Comparison of ENCODE assay signal across 22 cellular contexts in genomic region chr10:3791974-3792633, GRCh38. TPM values are rescaled to one million over a fixed set of nuclear protein-coding genes. Genes with fewer than 3 reads are reported as not detected.
DNase-seq lines count a peak whose midpoint lies in the region; ATAC-seq, FAIRE-seq and TF ChIP-seq lines count a peak whose summit lies in the region.
"Had no signal": no experiment of that assay in that cellular context is flagged by ENCODE, and none has a peak within 500 bp of the region (broad histone marks: within the 10 kb centered on the region; RNA-seq: fewer than 3 reads in every experiment).

No MANE protein-coding gene starts in this region.

- FAIRE-seq in K562 (lab: Jason Lieb, UNC), result no peak

- H3K56ac ChIP-seq in IMR-90 (ENCODE audit: extremely low read depth, insufficient read depth, low read length), result no peak overlapping the region

- TF ChIP-seq EP300 in SK-N-SH (IDR thresholded peaks at IDR 0.05; ENCODE audit: borderline replicate concordance in 1 of 2, low read depth in 1 of 2, low read length in 1 of 2), result no peak
- TF ChIP-seq EP300 in K562 (IDR thresholded peaks at IDR 0.05; ENCODE audit: low read length), result no peak

- H3K79me1 ChIP-seq in IMR-90 (ENCODE audit: low read depth in 1 of 2, low read length in 2 of 2), result no peaks in the 10 kb centered on the region

- H3K79me2 ChIP-seq in SK-N-SH (ENCODE audit: insufficient read depth), result no peaks in the 10 kb centered on the region
- H3K79me2 ChIP-seq in K562 (ENCODE audit: control insufficient read depth, insufficient read depth, low read length), result no peaks in the 10 kb centered on the region
- no peaks in the 10 kb centered on the region for H3K79me2 ChIP-seq in osteoblast (ENCODE audit: insufficient read depth, low read length)

- H3K9ac ChIP-seq in SK-N-SH (no peak overlapping the region), IMR-90 (ENCODE audit: low read depth, low read length) (no peak overlapping the region), K562 (ENCODE audit: insufficient read depth in 1 of 2, low read depth in 2 of 2, low read length in 2 of 2) (no peak overlapping the region)

- intact Hi-C loops in IMR-90 (cut with micrococcal nuclease) (no loop called here), K562 (cut with micrococcal nuclease) (no loop called here)

- BruUV-seq in IMR-90 (replicated peaks; lab: Mats Ljungman, UMichigan) (no TSS peak), K562 (replicated peaks; lab: Mats Ljungman, UMichigan) (no TSS peak)

- no peak overlapping the region for H2BK20ac ChIP-seq in IMR-90 (ENCODE audit: low read depth, low read length)

- H2AK9ac ChIP-seq in IMR-90 (replicated peaks; ENCODE audit: low read depth, low read length, poor library complexity), result no peak overlapping the region

- H3K36me3 ChIP-seq in SK-N-SH (replicated peaks in 1 of 2; ENCODE audit: control insufficient read depth in 1 of 2, insufficient read depth in 2 of 2, low read length in 1 of 2) (no peaks in the 10 kb centered on the region), IMR-90 (ENCODE audit: control insufficient read depth, insufficient read depth, low read length) (no peaks in the 10 kb centered on the region), K562 (ENCODE audit: control insufficient read depth, insufficient read depth, low read length) (no peaks in the 10 kb centered on the region), osteoblast (ENCODE audit: insufficient read depth, low read length) (no peaks in the 10 kb centered on the region)
- H3K36me3 ChIP-seq: cardiac muscle cell, left ventricle myocardium inferior, WERI-Rb-1 had no signal

- no peak overlapping the region; the same call in 1 of the 2 replicates for H3K14ac ChIP-seq in IMR-90 (replicated peaks; ENCODE audit: low read depth, low read length)

- H3K9me3 ChIP-seq in SK-N-SH (no peaks in the 10 kb centered on the region), IMR-90 (ENCODE audit: control insufficient read depth, insufficient read depth, low read length) (peaks cover 10% of the 10 kb centered on the region), K562 (replicated peaks; ENCODE audit: control insufficient read depth, insufficient read depth, low read depth, low read length) (no peaks in the 10 kb centered on the region), osteoblast (ENCODE audit: low read depth, low read length) (no peaks in the 10 kb centered on the region)

- H2AK5ac ChIP-seq in IMR-90 (ENCODE audit: low read depth, low read length), result no peak overlapping the region

- H3K4me1 ChIP-seq in SK-N-SH (ENCODE audit: control insufficient read depth in 1 of 2, insufficient read depth in 2 of 2, low read depth in 1 of 2, low read length in 1 of 2) (no peaks in the 10 kb centered on the region), IMR-90 (ENCODE audit: control insufficient read depth, insufficient read depth, low read length) (no peaks in the 10 kb centered on the region), K562 (replicated peaks in 1 of 2; ENCODE audit: control insufficient read depth in 2 of 2, insufficient read depth in 2 of 2, low read length in 2 of 2) (peaks cover 0 to 2% of the 10 kb centered on the region in 2 experiments; a peak in 1 of 5 replicates), osteoblast (ENCODE audit: insufficient read depth, low read length) (peaks cover 5% of the 10 kb centered on the region)

- no peak for TF ChIP-seq POLR2A in IMR-90 (IDR thresholded peaks at IDR 0.05; ENCODE audit: low read depth, low read length)
- no peak for TF ChIP-seq POLR2A in K562 (conservative IDR thresholded peaks at IDR 0.05)

- H3K9me1 ChIP-seq in IMR-90 (ENCODE audit: insufficient read depth, low read length), result no peaks in the 10 kb centered on the region
- H3K9me1 ChIP-seq in K562 (ENCODE audit: control insufficient read depth, insufficient read depth, low read length), result no peaks in the 10 kb centered on the region

- H4K8ac ChIP-seq in IMR-90 (ENCODE audit: low read depth in 2 of 2, low read length in 2 of 2), result no peak overlapping the region

- H3K27me3 ChIP-seq in SK-N-SH (ENCODE audit: insufficient read depth) (no peaks in the 10 kb centered on the region), IMR-90 (ENCODE audit: control insufficient read depth, insufficient read depth, low read length) (no peaks in the 10 kb centered on the region), K562 (ENCODE audit: control insufficient read depth in 2 of 2, insufficient read depth in 2 of 2, low read length in 2 of 2) (no peaks in the 10 kb centered on the region), osteoblast (ENCODE audit: insufficient read depth, low read length) (no peaks in the 10 kb centered on the region)
- H3K27me3 ChIP-seq: cardiac muscle cell had no signal

- dilution Hi-C loops in IMR-90 (cut with HindIII; ENCODE audit: low sequenced_read_pairs, unreplicated experiment), result no loop called here

- peaks cover 7% of the 10 kb centered on the region for H3F3A ChIP-seq in SK-N-SH (replicated peaks; ENCODE audit: insufficient read depth)

- no peak for DNase-seq in SK-N-SH
- peak; percentile 20 for DNase-seq in IMR-90
- DNase-seq in K562 (ENCODE audit: extremely low read depth in 1 of 4, low spot score in 3 of 4), result no peak
- peak; percentile 84 for DNase-seq in osteoblast (ENCODE audit: insufficient read length, low spot score, missing footprints)
- no peak for DNase-seq in GM13976 (ENCODE audit: low spot score)
- no peak for DNase-seq in mucosa of gallbladder (ENCODE audit: low spot score)
- DNase-seq: activated naive CD4-positive, alpha-beta T cell treated with anti-CD3 and anti-CD28 coated beads, Interleukin-2, amount 50 U/mL, for 16 hours; CD4-positive, CD25-positive, alpha-beta regulatory T cell; DMS79; Kasumi-1; left ventricle myocardium inferior; NCI-H1417 treated with DMSO at 0.1 percent for 48 hours; stimulated activated CD4-positive, alpha-beta T cell treated with anti-CD3 and anti-CD28 coated beads, Interleukin-4, amount 100 ng/mL, for 24 hours; stimulated activated CD8-positive, alpha-beta memory T cell treated with anti-CD3 and anti-CD28 coated beads, Interleukin-4, amount 100 ng/mL, for 48 hours; T-cell; trophoblast cell; WERI-Rb-1 had no signal

- no peaks in the 10 kb centered on the region for H4K20me1 ChIP-seq in SK-N-SH (ENCODE audit: insufficient read depth)
- no peaks in the 10 kb centered on the region for H4K20me1 ChIP-seq in IMR-90 (ENCODE audit: insufficient read depth, low read length)
- H4K20me1 ChIP-seq in K562 (replicated peaks; ENCODE audit: control insufficient read depth, insufficient read depth, low read length), result no peaks in the 10 kb centered on the region
- no peaks in the 10 kb centered on the region for H4K20me1 ChIP-seq in osteoblast (ENCODE audit: insufficient read depth, low read length)

- H3K4me2 ChIP-seq in SK-N-SH (no peak overlapping the region), IMR-90 (ENCODE audit: low read depth, low read length) (no peak overlapping the region), K562 (ENCODE audit: insufficient read depth, low read length) (no peak overlapping the region), osteoblast (ENCODE audit: insufficient read depth, low read length) (no peak overlapping the region)

- H3K23ac ChIP-seq in IMR-90 (ENCODE audit: low read depth, low read length), result no peak overlapping the region

- H2BK15ac ChIP-seq in IMR-90 (ENCODE audit: low read depth, low read length), result no peak overlapping the region

- ATAC-seq in SK-N-SH treated with all-trans-retinoic acid at 6 μM for 48 hours, result no peak
- ATAC-seq in IMR-90 (ENCODE audit: low read depth), result no peak
- no peak for ATAC-seq in K562
- no peak for ATAC-seq in GM19452 (IDR thresholded peaks at IDR 0.05; ENCODE audit: unreplicated experiment)
- ATAC-seq: T-cell had no signal

- no peaks in the 10 kb centered on the region for H3K9me2 ChIP-seq in SK-N-SH

- no peak overlapping the region for H3K27ac ChIP-seq in SK-N-SH (ENCODE audit: low read depth in 2 of 2, low read length in 1 of 2)
- H3K27ac ChIP-seq in IMR-90 (ENCODE audit: insufficient read depth, low read length), result no peak overlapping the region
- H3K27ac ChIP-seq in K562 (ENCODE audit: extremely low read depth, low read depth, low read length), result no peak overlapping the region
- H3K27ac ChIP-seq in osteoblast (ENCODE audit: low read depth, low read length), result peak overlapping the region; percentile 55
- H3K27ac ChIP-seq: 22Rv1, cardiac muscle cell, left ventricle myocardium inferior, RWPE1, WERI-Rb-1 had no signal

- no peak overlapping the region for H3K18ac ChIP-seq in IMR-90 (ENCODE audit: low read depth, low read length)

- in situ Hi-C loops in IMR-90 (cut with MboI; ENCODE audit: low sequenced_read_pairs), result no loop called here
- in situ Hi-C loops in K562 (cut with MboI), result no loop called here
- in situ Hi-C loops in GM13976 (cut with MboI; ENCODE audit: low sequenced_read_pairs, unreplicated experiment), result no loop called here

- 0 out of 2 replicates have a peak overlapping the region, but pooled peaks have one; percentile 0 for H3K4ac ChIP-seq in IMR-90 (ENCODE audit: low read depth, low read length)

- no peak overlapping the region; the same call in 1 of the 2 replicates for H2BK120ac ChIP-seq in IMR-90 (ENCODE audit: low read depth, low read length)

- no peak for TF ChIP-seq RAD21 in SK-N-SH (IDR thresholded peaks at IDR 0.05; ENCODE audit: low read length)
- no peak for TF ChIP-seq RAD21 in IMR-90 (IDR thresholded peaks at IDR 0.05; ENCODE audit: low read length)
- TF ChIP-seq RAD21 in K562 (CRISPR knock-in tag; conservative IDR thresholded peaks at IDR 0.05 in 1 of 2, IDR thresholded peaks at IDR 0.05 in 1 of 2), result no peak

- H2BK5ac ChIP-seq in IMR-90 (ENCODE audit: low read depth, low read length, poor library complexity, severe bottlenecking), result no peak overlapping the region

- H3K4me3 ChIP-seq in SK-N-SH (ENCODE audit: low read depth in 2 of 2, low read length in 1 of 2) (no peak overlapping the region), IMR-90 (ENCODE audit: insufficient read depth, low read depth, low read length) (no peak overlapping the region), K562 (no peak overlapping the region), osteoblast (ENCODE audit: insufficient read depth, low read length) (no peak overlapping the region)
- H3K4me3 ChIP-seq: cardiac muscle cell, left ventricle myocardium inferior had no signal

- WGBS in SK-N-SH (ENCODE audit: low lambda C conversion rate), result 73% methylated on average over 3 of the region's 3 CpGs
- 78% methylated on average over 1 of the region's 3 CpGs; no CpG with 5 or more reads in 1 of the 2 experiments for WGBS in IMR-90 (ENCODE audit: extremely low coverage in 2 of 2, insufficient read length in 1 of 2), 2 experiments
- 21% methylated on average over 3 of the region's 3 CpGs for WGBS in K562 (ENCODE audit: insufficient coverage, low coverage, missing lambda C conversion rate)

- H4K91ac ChIP-seq in IMR-90 (ENCODE audit: insufficient read depth, low read depth, low read length), result no peak overlapping the region

- H2AFZ ChIP-seq in SK-N-SH (ENCODE audit: low read depth) (no peak overlapping the region), IMR-90 (replicated peaks; ENCODE audit: low read length, poor library complexity) (no peak overlapping the region), K562 (ENCODE audit: low read depth, low read length) (no peak overlapping the region), osteoblast (ENCODE audit: low read length) (no peak overlapping the region)

- POLR2A ChIA-PET in SK-N-SH (lab: Yijun Ruan, JAX) (no interaction called here), IMR-90 (lab: Charles Lee; ENCODE audit: unreplicated experiment) (no interaction called here), K562 (lab: Yijun Ruan, JAX) (interaction anchor here (0.6 kb wide), 1 partner anchor 14 kb away, joined by 3 read pairs; no protein-coding TSS in a partner anchor)

- CTCF ChIA-PET in SK-N-SH (lab: Yijun Ruan, JAX), result no interaction called here
- CTCF ChIA-PET in IMR-90 (lab: Yijun Ruan, JAX), result interaction anchor here (0.6 kb wide), 1 partner anchor 116 kb away, joined by 3 read pairs; no protein-coding TSS in a partner anchor
- CTCF ChIA-PET in K562 (lab: Yijun Ruan, JAX; ENCODE audit: low intra/inter-chr PET ratio), result no interaction called here

- no peak overlapping the region for H4K5ac ChIP-seq in IMR-90 (ENCODE audit: low read depth, low read length)

- TF ChIP-seq CTCF in SK-N-SH (IDR thresholded peaks at IDR 0.05), result no peak
- no peak for TF ChIP-seq CTCF in IMR-90 (conservative IDR thresholded peaks at IDR 0.05; ENCODE audit: low read depth, low read length)
- TF ChIP-seq CTCF in K562 (IDR thresholded peaks at IDR 0.05 in 2 of 3, conservative IDR thresholded peaks at IDR 0.05 in 1 of 3; ENCODE audit: insufficient read depth in 2 of 3, low read depth in 1 of 3, low read length in 3 of 3), result no peak
- no peak for TF ChIP-seq CTCF in osteoblast (IDR thresholded peaks at IDR 0.05; ENCODE audit: extremely low read depth, low read depth, low read length)
- no peak for TF ChIP-seq CTCF in GM13976 (IDR thresholded peaks at IDR 0.05; ENCODE audit: borderline replicate concordance, control extremely low read depth, extremely low read depth, insufficient read depth, missing control alignments)

RNA-seq across cellular contexts. Expression of gene KLF6, which starts 7.1 kb away (rescaled TPM):
- polyA plus RNA-seq in SK-N-SH (2012; rRNA removed) (127 and 148 TPM in 2 replicates), IMR-90 (2012; rRNA removed) (123 and 175 TPM in 2 replicates), K562 (2011; rRNA removed) (11.7 and 19.1 TPM in 2 replicates), K562 (2014; fragmentation: Illumina TruSeq; extraction: Trizol) (11.1 and 12.6 TPM in 2 replicates), K562 (2014; fragmentation: Nextera tagmentation; extraction: Ambion mirVana) (1 to 10 TPM; 3.2 to 3.7 TPM), K562 (2014; rRNA removed) (8.6 and 10.2 TPM in 2 replicates)
- polyA plus RNA-seq in SK-N-SH (2012; cell fraction: cytosol; rRNA removed), result 72.3 and 76.2 TPM in 2 replicates
- 687 and 844 TPM in 2 replicates for polyA plus RNA-seq in SK-N-SH (2012; cell fraction: nucleus; rRNA removed)
- total RNA-seq in IMR-90 (2012; rRNA removed) (69.0 and 98.6 TPM in 2 replicates), K562 (2014; rRNA removed) (6.9 and 10.3 TPM in 2 replicates), K562 (2014; rRNA removed; fragmentation: Illumina TruSeq; extraction: Trizol) (7.4 and 8.0 TPM in 2 replicates), K562 (2015; rRNA removed; fragmentation: Illumina TruSeq; extraction: Trizol) (4.5 TPM in 2 replicates), K562 (2021) (23.9 and 25.2 TPM in 2 replicates), osteoblast (50.1 and 52.1 TPM in 2 replicates), mucosa of gallbladder (165 TPM)
- 70.4 and 114 TPM in 2 replicates for polyA plus RNA-seq in IMR-90 (2012; cell fraction: cytosol; rRNA removed)
- 720 and 827 TPM in 2 replicates for polyA plus RNA-seq in IMR-90 (2012; cell fraction: nucleus; rRNA removed; ENCODE audit: low replicate concordance)
- 54.5 and 86.4 TPM in 2 replicates for total RNA-seq in K562 (2011; cell fraction: chromatin; rRNA removed; ENCODE audit: low replicate concordance)
- total RNA-seq in K562 (2011; cell fraction: nucleolus; rRNA removed), result 136 and 139 TPM in 2 replicates
- total RNA-seq in K562 (2011; cell fraction: nucleoplasm; rRNA removed), result 92.4 and 113 TPM in 2 replicates
- polyA plus RNA-seq in K562 (2011; cell fraction: cytosol; rRNA removed), result 6.6 and 12.0 TPM in 2 replicates
- polyA plus RNA-seq in K562 (2011; cell fraction: nucleus; rRNA removed), result 52.6 and 53.4 TPM in 2 replicates
- polyA plus RNA-seq in K562 (2012), result 14.7 and 29.2 TPM in 2 replicates
- polyA minus RNA-seq in K562 (2011; rRNA and poly(A)+ RNA removed), result 33.0 and 43.0 TPM in 2 replicates
- polyA minus RNA-seq in K562 (2011; cell fraction: cytosol; rRNA and poly(A)+ RNA removed), result 10.3 and 16.2 TPM in 2 replicates
- 87.2 and 133 TPM in 2 replicates for polyA minus RNA-seq in K562 (2011; cell fraction: nucleus; rRNA and poly(A)+ RNA removed)

Comparison
In these comparisons a context has a peak if more than half of its experiments do, and no peak if none do; other contexts are left out.
1. DNase-seq: peak in IMR-90 (single experiment) and osteoblast (single experiment); none in SK-N-SH (single experiment), K562 (0 of 4), GM13976 (single experiment) and mucosa of gallbladder (single experiment).